In the genomic region with DNA sequence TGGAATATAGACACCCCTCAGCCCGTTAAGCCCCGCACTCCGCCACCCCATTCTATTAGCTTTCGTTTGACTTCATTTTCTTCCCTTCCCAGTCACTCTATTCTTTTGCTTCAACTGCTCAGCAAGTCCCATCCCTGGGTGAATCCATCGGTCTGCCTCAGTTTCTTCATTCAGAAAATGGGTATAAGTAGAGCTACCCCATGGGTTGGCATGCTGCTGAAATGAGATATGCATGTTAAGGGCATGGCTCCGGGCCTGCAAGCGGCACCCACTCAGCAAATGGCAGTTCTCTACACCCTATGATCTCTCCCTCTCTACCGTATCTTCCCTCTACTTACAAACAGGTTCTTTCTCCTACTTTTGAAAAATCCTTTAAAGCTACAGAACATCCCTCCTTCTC, we compare ENCODE assay signal across 22 cellular contexts.
DNase-seq lines count a peak whose midpoint lies in the region; ATAC-seq, FAIRE-seq and TF ChIP-seq lines count a peak whose summit lies in the region.
"Had no signal": no experiment of that assay in that cellular context is flagged by ENCODE, and none has a peak within 500 bp of the region (broad histone marks: within the 10 kb centered on the region; RNA-seq: fewer than 3 reads in every experiment).

No MANE protein-coding gene starts in this region.

- H3K9ac ChIP-seq in HepG2 (ENCODE audit: insufficient read depth, low read depth, low read length) (no peak overlapping the region), neural progenitor cell (no peak overlapping the region)
- H3K9ac ChIP-seq: BLaER1 treated with 17β-estradiol and CSF1 and Interleukin-3, amounts not matched to agents 10 nM and 100 nM had no signal

- no peak overlapping the region for H3K27ac ChIP-seq in HepG2 (ENCODE audit: extremely low read length, insufficient read depth, low read length)
- no peak overlapping the region for H3K27ac ChIP-seq in right lobe of liver
- H3K27ac ChIP-seq in neural progenitor cell, result no peak overlapping the region
- H3K27ac ChIP-seq in CD8-positive, alpha-beta memory T cell (ENCODE audit: low read depth, low read length), result no peak overlapping the region
- H3K27ac ChIP-seq: BLaER1 treated with 17β-estradiol and CSF1 and Interleukin-3, amounts not matched to agents 10 nM and 100 nM; HL-60 had no signal

- BruUV-seq in HepG2 (replicated peaks; lab: Mats Ljungman, UMichigan), result no TSS peak

- 90% methylated on average over 8 of the region's 8 CpGs for WGBS in HepG2 (ENCODE audit: low lambda C conversion rate)
- WGBS in right lobe of liver (ENCODE audit: insufficient coverage, low coverage, low lambda C conversion rate, missing lambda C conversion rate), result 97% methylated on average over 8 of the region's 8 CpGs

- H3K4me1 Mint-ChIP-seq in neural progenitor cell (peaks cover 17% of the 10 kb centered on the region), mesothelial cell of epicardium (peaks cover 18% of the 10 kb centered on the region)
- H3K4me1 Mint-ChIP-seq in CD8-positive, alpha-beta memory T cell, result peaks cover 0 to 9% (median 5%) of the 10 kb centered on the region in 3 donors
- H3K4me1 Mint-ChIP-seq: GM23338 had no signal

- H3K36me3 ChIP-seq in HepG2 (replicated peaks in 1 of 2; ENCODE audit: control insufficient read depth in 1 of 2, insufficient read depth in 2 of 2, low read length in 2 of 2), result no peaks in the 10 kb centered on the region
- no peaks in the 10 kb centered on the region for H3K36me3 ChIP-seq in right lobe of liver
- H3K36me3 ChIP-seq in neural progenitor cell, result no peaks in the 10 kb centered on the region
- no peaks in the 10 kb centered on the region for H3K36me3 ChIP-seq in CD8-positive, alpha-beta memory T cell (ENCODE audit: insufficient read depth, low read length)
- H3K36me3 ChIP-seq: BLaER1 treated with 17β-estradiol and CSF1 and Interleukin-3, amounts not matched to agents 10 nM and 100 nM had no signal

- CTCF ChIA-PET in HepG2 (lab: Yijun Ruan, JAX; ENCODE audit: low intra/inter-chr PET ratio, low total read pairs), result no interaction called here
- CTCF ChIA-PET in CD8-positive, alpha-beta memory T cell (lab: Charles Lee), result no interaction called here

- H3F3A ChIP-seq in neural progenitor cell (ENCODE audit: low read depth), result no peaks in the 10 kb centered on the region

- H3K27me3 Mint-ChIP-seq in neural progenitor cell (ENCODE audit: insufficient read depth, low read depth) (peaks cover 6% of the 10 kb centered on the region), mesothelial cell of epicardium (ENCODE audit: low read depth) (no peaks in the 10 kb centered on the region)
- H3K27me3 Mint-ChIP-seq in CD8-positive, alpha-beta memory T cell, result no peaks in the 10 kb centered on the region
- H3K27me3 Mint-ChIP-seq: B cell, IgD-negative memory B cell had no signal

- TF ChIP-seq RAD21 in HepG2 (CRISPR knock-in tag; IDR thresholded peaks at IDR 0.05), result no peak

- TF ChIP-seq POLR2A in HepG2 (IDR thresholded peaks at IDR 0.05; ENCODE audit: insufficient read depth in 1 of 2, low read depth in 2 of 2, low read length in 2 of 2) (no peak), right lobe of liver (IDR thresholded peaks at IDR 0.05) (no peak)

- H3K4me3 ChIP-seq in HepG2 (replicated peaks in 1 of 3; ENCODE audit: insufficient read depth in 1 of 3, low read depth in 2 of 3, low read length in 3 of 3) (no peak overlapping the region), right lobe of liver (no peak overlapping the region), neural progenitor cell (no peak overlapping the region)
- H3K4me3 ChIP-seq in CD8-positive, alpha-beta memory T cell (ENCODE audit: low read length), result no peak overlapping the region
- H3K4me3 ChIP-seq: BLaER1 treated with 17β-estradiol and CSF1 and Interleukin-3, amounts not matched to agents 10 nM and 100 nM; GM23338 had no signal

- peaks cover 29% of the 10 kb centered on the region for H3K4me1 ChIP-seq in HepG2 (ENCODE audit: insufficient read depth, low read length)
- peaks cover 0 to 3% (median 0%) of the 10 kb centered on the region in 4 donors for H3K4me1 ChIP-seq in right lobe of liver
- peaks cover 6% of the 10 kb centered on the region for H3K4me1 ChIP-seq in neural progenitor cell
- H3K4me1 ChIP-seq in CD8-positive, alpha-beta memory T cell (ENCODE audit: insufficient read depth, low read length), result no peaks in the 10 kb centered on the region

- TF ChIP-seq EP300 in HepG2 (IDR thresholded peaks at IDR 0.05; ENCODE audit: low read depth in 2 of 2, low read length in 2 of 2) (no peak), HepG2 (CRISPR knock-in tag; IDR thresholded peaks at IDR 0.05; ENCODE audit: borderline replicate concordance) (no peak)

- intact Hi-C loops in HepG2 (cut with micrococcal nuclease; ENCODE audit: unreplicated experiment), result no loop called here
- intact Hi-C loops in right lobe of liver (cut with DNase I), result no loop called here

- H3K4me3 Mint-ChIP-seq in neural progenitor cell (no peak overlapping the region), mesothelial cell of epicardium (no peak overlapping the region)
- no peak overlapping the region for H3K4me3 Mint-ChIP-seq in CD8-positive, alpha-beta memory T cell
- H3K4me3 Mint-ChIP-seq: B cell; CD8-positive, alpha-beta T cell; GM23338; HFFc6; IgD-negative memory B cell had no signal

- no peak for FAIRE-seq in HepG2 (lab: Jason Lieb, UNC)
- FAIRE-seq: D721Med, G401.6, GM19239, H54 had no signal

- no peaks in the 10 kb centered on the region for H3K36me3 Mint-ChIP-seq in neural progenitor cell
- H3K36me3 Mint-ChIP-seq in mesothelial cell of epicardium, result no peaks in the 10 kb centered on the region
- H3K36me3 Mint-ChIP-seq in CD8-positive, alpha-beta memory T cell, result peaks cover 0 to 7% (median 2%) of the 10 kb centered on the region in 3 donors
- H3K36me3 Mint-ChIP-seq: CD8-positive, alpha-beta T cell; IgD-negative memory B cell had no signal

- POLR2A ChIA-PET in HepG2 (lab: Yijun Ruan, JAX), result no interaction called here
- POLR2A ChIA-PET in CD8-positive, alpha-beta memory T cell (lab: Charles Lee), result no interaction called here

- no peak overlapping the region for H2AFZ ChIP-seq in HepG2 (ENCODE audit: low read length)
- H2AFZ ChIP-seq in neural progenitor cell (replicated peaks), result no peak overlapping the region
- H2AFZ ChIP-seq: GM23338 had no signal

- TF ChIP-seq CTCF in HepG2 (CRISPR knock-in tag; IDR thresholded peaks at IDR 0.05) (no peak), right lobe of liver (IDR thresholded peaks at IDR 0.05) (no peak), neural progenitor cell (IDR thresholded peaks at IDR 0.05) (no peak), mesothelial cell of epicardium (IDR thresholded peaks at IDR 0.05; ENCODE audit: unreplicated experiment) (no peak)

- no peak overlapping the region for H3K4me2 ChIP-seq in HepG2 (ENCODE audit: low read depth, low read length)
- no peak overlapping the region for H3K4me2 ChIP-seq in neural progenitor cell
- H3K4me2 ChIP-seq: BLaER1 treated with 17β-estradiol and CSF1 and Interleukin-3, amounts not matched to agents 10 nM and 100 nM; GM23338 had no signal

- DNase-seq in HepG2 (ENCODE audit: low spot score) (no peak), right lobe of liver (no peak), ecto neural progenitor cell (ENCODE audit: low spot score) (peak; percentile 10), neural progenitor cell (ENCODE audit: low spot score) (no peak), mesothelial cell of epicardium (ENCODE audit: low spot score in 2 of 2, unreplicated experiment in 2 of 2) (no peak), AML-193 (lab: John Stamatoyannopoulos, UW) (no peak), COLO829 (ENCODE audit: low spot score) (no peak)
- no peak for DNase-seq in CD8-positive, alpha-beta memory T cell
- DNase-seq: 8988T; Caco-2; CD8-positive, alpha-beta T cell; HCEC 1CT; HFFc6 had no signal

- in situ Hi-C loops in HepG2 (cut with HindIII; ENCODE audit: extremely low pct_ligation_motif_present, low pct_unique_long_range_greater_than_20kb), result no loop called here

- no peaks in the 10 kb centered on the region for H4K20me1 ChIP-seq in HepG2 (ENCODE audit: insufficient read depth, low read length)
- H4K20me1 ChIP-seq in neural progenitor cell (ENCODE audit: low read depth), result no peaks in the 10 kb centered on the region
- H4K20me1 ChIP-seq: BLaER1 treated with 17β-estradiol and CSF1 and Interleukin-3, amounts not matched to agents 10 nM and 100 nM had no signal

- no peaks in the 10 kb centered on the region for H3K9me3 ChIP-seq in HepG2 (ENCODE audit: low read length)
- H3K9me3 ChIP-seq in right lobe of liver, result no peaks in the 10 kb centered on the region
- no peaks in the 10 kb centered on the region for H3K9me3 ChIP-seq in neural progenitor cell (ENCODE audit: low read depth)
- H3K9me3 ChIP-seq in CD8-positive, alpha-beta memory T cell (ENCODE audit: low read length), result no peaks in the 10 kb centered on the region
- H3K9me3 ChIP-seq: Caco-2 had no signal

- ATAC-seq in HepG2, result no peak
- no peak for ATAC-seq in right lobe of liver
- ATAC-seq: CD8-positive, alpha-beta T cell; GM23338 had no signal

- H3K27me3 ChIP-seq in HepG2 (ENCODE audit: control insufficient read depth in 1 of 2, insufficient read depth in 2 of 2, low read length in 2 of 2) (no peaks in the 10 kb centered on the region), right lobe of liver (no peaks in the 10 kb centered on the region), neural progenitor cell (no peaks in the 10 kb centered on the region)
- no peaks in the 10 kb centered on the region for H3K27me3 ChIP-seq in CD8-positive, alpha-beta memory T cell (ENCODE audit: insufficient read depth, low read length, poor library complexity, severe bottlenecking)
- H3K27me3 ChIP-seq: BLaER1 treated with 17β-estradiol and CSF1 and Interleukin-3, amounts not matched to agents 10 nM and 100 nM had no signal

- H3K79me2 ChIP-seq in HepG2 (ENCODE audit: insufficient read depth, low read length) (no peaks in the 10 kb centered on the region), neural progenitor cell (ENCODE audit: low read depth) (no peaks in the 10 kb centered on the region)

- H3K27ac Mint-ChIP-seq in neural progenitor cell (peak overlapping the region; percentile 30), mesothelial cell of epicardium (no peak overlapping the region)
- H3K27ac Mint-ChIP-seq in CD8-positive, alpha-beta memory T cell, result no peak overlapping the region
- H3K27ac Mint-ChIP-seq: B cell; CD8-positive, alpha-beta T cell; GM23338; HFFc6 had no signal

- H3K9me3 Mint-ChIP-seq in neural progenitor cell, result no peaks in the 10 kb centered on the region
- no peaks in the 10 kb centered on the region for H3K9me3 Mint-ChIP-seq in mesothelial cell of epicardium
- H3K9me3 Mint-ChIP-seq in CD8-positive, alpha-beta memory T cell, result no peaks in the 10 kb centered on the region
- H3K9me3 Mint-ChIP-seq: CD8-positive, alpha-beta T cell; GM23338; HFFc6; IgD-negative memory B cell had no signal
